In genomic region chr22:39315389-39315788, GRCh38 we compare ENCODE assay signal across 9 cellular contexts. TPM values are rescaled to one million over a fixed set of nuclear protein-coding genes. Genes with fewer than 3 reads are reported as not detected.
DNase-seq lines count a peak whose midpoint lies in the region; ATAC-seq, FAIRE-seq and TF ChIP-seq lines count a peak whose summit lies in the region.
"Had no signal": no experiment of that assay in that cellular context is flagged by ENCODE, and none has a peak within 500 bp of the region (broad histone marks: within the 10 kb centered on the region; RNA-seq: fewer than 3 reads in every experiment).

No MANE protein-coding gene starts in this region.

- H3K27me3 ChIP-seq in H7 (ENCODE audit: control insufficient read depth, insufficient read depth, low read length) (no peaks in the 10 kb centered on the region), adipocyte (replicated peaks; ENCODE audit: control insufficient read depth, insufficient read depth, low read length) (no peaks in the 10 kb centered on the region), keratinocyte (ENCODE audit: control insufficient read depth, extremely low read depth, insufficient read depth, low read length) (no peaks in the 10 kb centered on the region)

- no peak for ATAC-seq in GM21423 (IDR thresholded peaks at IDR 0.05; ENCODE audit: unreplicated experiment)
- ATAC-seq in HG02852 (IDR thresholded peaks at IDR 0.05; ENCODE audit: unreplicated experiment), result no peak

- H2AFZ ChIP-seq in keratinocyte (ENCODE audit: control insufficient read depth, low read length), result no peak overlapping the region

- H3K9me3 ChIP-seq in adipocyte (ENCODE audit: control insufficient read depth, low read length), result no peaks in the 10 kb centered on the region
- no peaks in the 10 kb centered on the region for H3K9me3 ChIP-seq in keratinocyte (ENCODE audit: control insufficient read depth, low read depth, low read length)

- H3K27ac ChIP-seq in 22Rv1 (peak overlapping the region; percentile 99), keratinocyte (ENCODE audit: control insufficient read depth, insufficient read depth, low read length) (peak overlapping the region; percentile 16)

- H3K4me3 ChIP-seq in H7 (ENCODE audit: insufficient read depth, low read depth, low read length), result no peak overlapping the region
- peak overlapping the region; percentile 96 for H3K4me3 ChIP-seq in adipocyte (ENCODE audit: low read length)
- peak overlapping the region in 2 of 3 experiments; percentile 67 to 85 for H3K4me3 ChIP-seq in keratinocyte (ENCODE audit: control insufficient read depth in 2 of 3, extremely low read depth in 1 of 3, insufficient read depth in 2 of 3, low read depth in 1 of 3, low read length in 3 of 3)

- dilution Hi-C loops in keratinocyte (cut with MboI; ENCODE audit: extremely low pct_ligation_motif_present, low sequenced_read_pairs), result no loop called here

- DNase-seq in H7 (peak; percentile 2), adipocyte (ENCODE audit: low read depth) (no peak), keratinocyte (ENCODE audit: low read depth, low spot score) (peak; percentile 36), DMS79 treated with DMSO at 0.1 percent for 48 hours (lab: John Stamatoyannopoulos, UW) (no peak), NCI-H1436 (lab: John Stamatoyannopoulos, UW) (no peak)
- DNase-seq: central memory CD4-positive, alpha-beta T cell had no signal

- peak overlapping the region; percentile 87 for H3K4me2 ChIP-seq in keratinocyte (ENCODE audit: control insufficient read depth, extremely low read depth, insufficient read depth, low read depth, low read length)

- H3K4me1 ChIP-seq in adipocyte (ENCODE audit: control insufficient read depth, insufficient read depth, low read length) (peaks cover 45% of the 10 kb centered on the region), keratinocyte (ENCODE audit: control insufficient read depth, extremely low read depth, insufficient read depth, low read length) (peaks cover 54% of the 10 kb centered on the region)

- H4K20me1 ChIP-seq in keratinocyte (ENCODE audit: control insufficient read depth, extremely low read depth, insufficient read depth, low read length), result peaks cover 66% of the 10 kb centered on the region

- no peak for FAIRE-seq in keratinocyte (lab: Jason Lieb, UNC)

- peaks cover 4% of the 10 kb centered on the region for H3K9me1 ChIP-seq in keratinocyte (ENCODE audit: control insufficient read depth, extremely low read depth, insufficient read depth, low read length)

- H3K9ac ChIP-seq in adipocyte (ENCODE audit: low read length) (peak overlapping the region; percentile 99), keratinocyte (ENCODE audit: control insufficient read depth, extremely low read depth, insufficient read depth, low read length) (peak overlapping the region; percentile 100)

- H3K36me3 ChIP-seq in H7 (replicated peaks; ENCODE audit: control insufficient read depth, insufficient read depth, low read length) (peaks cover 69% of the 10 kb centered on the region), adipocyte (ENCODE audit: control insufficient read depth, insufficient read depth, low read length, severe bottlenecking) (peaks cover 69% of the 10 kb centered on the region), keratinocyte (ENCODE audit: control insufficient read depth in 2 of 2, extremely low read depth in 1 of 2, insufficient read depth in 2 of 2, low read length in 2 of 2) (peaks cover 56 to 83% of the 10 kb centered on the region in 2 experiments)

- TF ChIP-seq CTCF in 22Rv1 (IDR thresholded peaks at IDR 0.05), result no peak
- TF ChIP-seq CTCF in keratinocyte (optimal IDR thresholded peaks at IDR 0.05 in 1 of 3, IDR thresholded peaks at IDR 0.05 in 1 of 3, conservative IDR thresholded peaks at IDR 0.05 in 1 of 3; ENCODE audit: extremely low read depth in 1 of 3, insufficient read depth in 2 of 3, low read length in 3 of 3), result no peak

- peaks cover 64% of the 10 kb centered on the region for H3K79me2 ChIP-seq in keratinocyte (ENCODE audit: control insufficient read depth, insufficient read depth, low read length)

RNA-seq across cellular contexts. Expression of gene RPL3, which starts 4.0 kb away (rescaled TPM):
- 3,029 and 3,176 TPM in 2 replicates for total RNA-seq in H7 (2014; rRNA removed; shearing (Covaris generic))
- 2,424 to 2,611 TPM (median 2,538 TPM) in 3 replicates for polyA plus RNA-seq in keratinocyte
- polyA plus RNA-seq in keratinocyte (2011; ENCODE audit: low read depth), result 2,618 TPM
- polyA plus RNA-seq in keratinocyte (2011; cell fraction: cytosol; rRNA removed), result 2,037 and 2,979 TPM in 2 replicates
- polyA plus RNA-seq in keratinocyte (2011; cell fraction: nucleus; rRNA removed), result 1,267 and 1,276 TPM in 2 replicates
- polyA plus RNA-seq in keratinocyte (2012; ENCODE audit: low replicate concordance), result 2,146 and 2,726 TPM in 2 replicates
- polyA minus RNA-seq in keratinocyte, result 1,617 to 1,755 TPM (median 1,669 TPM) in 3 replicates
- 2,002 TPM for polyA minus RNA-seq in keratinocyte (2011; cell fraction: cytosol; rRNA and poly(A)+ RNA removed)
- polyA minus RNA-seq in keratinocyte (2011; cell fraction: nucleus; rRNA and poly(A)+ RNA removed), result 534 and 588 TPM in 2 replicates

RNA-seq across cellular contexts. Expression of gene SYNGR1, which starts 34.4 kb away (rescaled TPM):
- 24.4 and 37.9 TPM in 2 replicates for total RNA-seq in H7 (2014; rRNA removed; shearing (Covaris generic))
- 0.63 to 1.4 TPM (median 0.76 TPM) in 3 replicates for polyA plus RNA-seq in keratinocyte
- 0.67 TPM for polyA plus RNA-seq in keratinocyte (2011; ENCODE audit: low read depth)
- polyA plus RNA-seq in keratinocyte (2011; cell fraction: cytosol; rRNA removed), result 1.2 and 2.7 TPM in 2 replicates
- 1.5 and 2.7 TPM in 2 replicates for polyA plus RNA-seq in keratinocyte (2011; cell fraction: nucleus; rRNA removed)
- polyA plus RNA-seq in keratinocyte (2012; ENCODE audit: low replicate concordance), result 0.78 and 2.2 TPM in 2 replicates
- polyA minus RNA-seq in keratinocyte, result 0.54 to 1.9 TPM (median 0.56 TPM) in 3 replicates
- polyA minus RNA-seq in keratinocyte (2011; cell fraction: cytosol; rRNA and poly(A)+ RNA removed), result 1.5 TPM
- polyA minus RNA-seq in keratinocyte (2011; cell fraction: nucleus; rRNA and poly(A)+ RNA removed), result 0.62 and 1.3 TPM in 2 replicates

Comparison
In these comparisons a context has a peak if more than half of its experiments do, and no peak if none do; other contexts are left out.
1. DNase-seq: peak in H7 (single experiment) and keratinocyte (single experiment); none in adipocyte (single experiment), DMS79 treated with DMSO at 0.1 percent for 48 hours (single experiment) and NCI-H1436 (single experiment).